ENCODE assay signal across 17 cellular contexts in genomic region chr14:90654831-90655276, GRCh38.
DNase-seq lines count a peak whose midpoint lies in the region; ATAC-seq and TF ChIP-seq lines count a peak whose summit lies in the region.
"Had no signal": no experiment of that assay in that cellular context is flagged by ENCODE, and none has a peak within 500 bp of the region (broad histone marks: within the 10 kb centered on the region; RNA-seq: fewer than 3 reads in every experiment).

No MANE protein-coding gene starts in this region.

- H3K4me1 ChIP-seq in GM23248 (ENCODE audit: insufficient read depth), result 0 out of 2 replicates have a peak, but pooled peaks cover 9% of the 10 kb centered on the region
- peaks cover 18% of the 10 kb centered on the region for H3K4me1 ChIP-seq in rectal smooth muscle tissue (ENCODE audit: control insufficient read depth, insufficient read depth, low read length)
- H3K4me1 ChIP-seq: colonic mucosa, Peyer's patch had no signal

- no peaks in the 10 kb centered on the region for H3F3A ChIP-seq in GM23248 (ENCODE audit: insufficient read depth)

- H3K4me3 ChIP-seq in GM23248, result no peak overlapping the region
- no peak overlapping the region for H3K4me3 ChIP-seq in fibroblast of pulmonary artery (replicated peaks; ENCODE audit: low read depth, low read length)
- no peak overlapping the region for H3K4me3 ChIP-seq in rectal smooth muscle tissue (ENCODE audit: low read length)
- H3K4me3 ChIP-seq: colonic mucosa, esophagus squamous epithelium, lung, Peyer's patch had no signal

- 0 out of 2 replicates have a peak, but pooled peaks cover 3% of the 10 kb centered on the region for H3K36me3 ChIP-seq in GM23248 (ENCODE audit: low read depth)
- peaks cover 3% of the 10 kb centered on the region for H3K36me3 ChIP-seq in rectal smooth muscle tissue (ENCODE audit: control insufficient read depth, insufficient read depth, low read length)
- H3K36me3 ChIP-seq: colonic mucosa had no signal

- no peaks in the 10 kb centered on the region for H3K9me3 ChIP-seq in GM23248 (ENCODE audit: low read depth)
- H3K9me3 ChIP-seq: colonic mucosa, esophagus squamous epithelium, Peyer's patch had no signal

- TF ChIP-seq CTCF in fibroblast of pulmonary artery (IDR thresholded peaks at IDR 0.05; ENCODE audit: low read length, missing control alignments), result no peak

- no peak overlapping the region for H3K4me2 ChIP-seq in GM23248 (ENCODE audit: unreplicated experiment)

- H3K79me2 ChIP-seq in GM23248 (ENCODE audit: insufficient read depth), result no peaks in the 10 kb centered on the region

- DNase-seq in GM23248, result peak; percentile 30
- DNase-seq in fibroblast of pulmonary artery (ENCODE audit: low read depth), result peak; percentile 39
- no peak for DNase-seq in LoVo (ENCODE audit: low spot score)
- DNase-seq in activated CD4-positive, alpha-beta T cell treated with anti-CD3 and anti-CD28 coated beads, Interleukin-2, amount 50 U/mL, for 1 hour, result no peak
- DNase-seq: activated naive CD4-positive, alpha-beta T cell treated with anti-CD3 and anti-CD28 coated beads for 36 hours; colonic mucosa; esophagus squamous epithelium; NCI-H1417; NCI-H524; Peyer's patch; small intestine; WERI-Rb-1 had no signal

- no peaks in the 10 kb centered on the region for H3K9me2 ChIP-seq in GM23248 (ENCODE audit: insufficient read depth)

- no peaks in the 10 kb centered on the region for H4K20me1 ChIP-seq in GM23248 (ENCODE audit: insufficient read depth)

- WGBS in GM23248 (ENCODE audit: low coverage in 1 of 2, low lambda C conversion rate in 2 of 2, missing lambda C conversion rate in 2 of 2), 2 experiments, result 93 to 97% methylated on average over 8 of the region's 8 CpGs

- in situ Hi-C loops in GM23248 (cut with MboI), result no loop called here

- no peak for ATAC-seq in HG02970 (IDR thresholded peaks at IDR 0.05; ENCODE audit: low FRiP score, unreplicated experiment)
- no peak for ATAC-seq in HG03097 (IDR thresholded peaks at IDR 0.05; ENCODE audit: low FRiP score, unreplicated experiment)

- H3K9ac ChIP-seq in GM23248, result no peak overlapping the region
- no peak overlapping the region for H3K9ac ChIP-seq in rectal smooth muscle tissue (ENCODE audit: low read length)

- no peaks in the 10 kb centered on the region for H3K27me3 ChIP-seq in GM23248 (replicated peaks; ENCODE audit: insufficient read depth)
- no peaks in the 10 kb centered on the region for H3K27me3 ChIP-seq in rectal smooth muscle tissue (ENCODE audit: control insufficient read depth, insufficient read depth, low read length)
- H3K27me3 ChIP-seq: colonic mucosa, esophagus squamous epithelium, Peyer's patch had no signal

- H3K27ac ChIP-seq in GM23248 (no peak overlapping the region), angular gyrus (ENCODE audit: low read depth, low read length) (peak overlapping the region; percentile 75), rectal smooth muscle tissue (ENCODE audit: low read depth, low read length) (peak overlapping the region; percentile 50)
- H3K27ac ChIP-seq: colonic mucosa, Peyer's patch, WERI-Rb-1 had no signal

- H2AFZ ChIP-seq in GM23248, result no peak overlapping the region

Comparison
In these comparisons a context has a peak if more than half of its experiments do, and no peak if none do; other contexts are left out.
1. DNase-seq: peak in GM23248 (single experiment) and fibroblast of pulmonary artery (single experiment); none in LoVo (single experiment) and activated CD4-positive, alpha-beta T cell treated with anti-CD3 and anti-CD28 coated beads, Interleukin-2, amount 50 U/mL, for 1 hour (single experiment).